Comparison of ENCODE assay signal across 9 cellular contexts in the genomic region with DNA sequence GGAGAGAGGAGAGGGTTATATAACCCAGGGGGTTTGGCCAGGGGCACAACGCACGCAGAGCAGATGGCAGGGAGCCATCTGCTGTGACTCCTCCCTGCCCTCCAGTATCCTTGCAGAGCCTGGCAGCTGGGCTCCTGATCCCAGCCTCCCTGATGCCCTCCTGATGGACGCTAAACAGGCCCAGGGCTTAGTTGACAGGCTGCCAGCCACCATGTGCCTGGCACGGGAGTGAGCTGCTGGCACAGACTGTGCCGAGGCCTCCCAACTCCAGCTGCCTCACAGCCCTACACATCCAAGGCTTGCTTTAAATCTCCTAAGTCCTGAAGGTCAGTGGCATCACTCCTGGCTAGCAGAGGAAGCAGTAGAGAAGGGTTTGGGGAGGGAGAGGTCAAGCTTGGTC. TPM values are rescaled to one million over a fixed set of nuclear protein-coding genes. Genes with fewer than 3 reads are reported as not detected.
DNase-seq lines count a peak whose midpoint lies in the region; ATAC-seq lines count a peak whose summit lies in the region.
"Had no signal": no experiment of that assay in that cellular context is flagged by ENCODE, and none has a peak within 500 bp of the region (broad histone marks: within the 10 kb centered on the region; RNA-seq: fewer than 3 reads in every experiment).

No MANE protein-coding gene starts in this region.

- no peak overlapping the region for H3K27ac ChIP-seq in iPS-20b (ENCODE audit: low read length)

- no peak for ATAC-seq in activated naive CD8-positive, alpha-beta T cell treated with anti-CD3 and anti-CD28 coated beads, Interleukin-2, amount 50 U/mL, for 24 hours
- ATAC-seq in stimulated activated memory B cell treated with anti-CD40 and anti-IgM and Interleukin-4, amounts not matched to agents 10 μg/mL and 1 μg/mL and 100 μg/mL, for 72 hours = no peak
- no peak for ATAC-seq in GM19328 (IDR thresholded peaks at IDR 0.05; ENCODE audit: unreplicated experiment)

- no peaks in the 10 kb centered on the region for H3K27me3 Mint-ChIP-seq in activated CD4-positive, alpha-beta T cell treated with anti-CD3 and anti-CD28 coated beads, Interleukin-2, amount 10 ng/mL, durations not matched to agents 7 days and 5 days
- peaks cover 6% of the 10 kb centered on the region for H3K27me3 Mint-ChIP-seq in activated naive CD8-positive, alpha-beta T cell treated with anti-CD3 and anti-CD28 coated beads, Interleukin-2, amount 50 U/mL, for 24 hours
- H3K27me3 Mint-ChIP-seq in stimulated activated memory B cell treated with anti-CD40 and anti-IgM and Interleukin-4, amounts not matched to agents 10 μg/mL and 1 μg/mL and 100 μg/mL, for 72 hours = peaks cover 12% of the 10 kb centered on the region

- H3K36me3 ChIP-seq in iPS-20b (ENCODE audit: insufficient read depth, low read depth, low read length) = peaks cover 33% of the 10 kb centered on the region

- peak overlapping the region; percentile 82 for H3K4me3 Mint-ChIP-seq in activated CD4-positive, alpha-beta T cell treated with anti-CD3 and anti-CD28 coated beads, Interleukin-2, amount 10 ng/mL, durations not matched to agents 7 days and 5 days
- H3K4me3 Mint-ChIP-seq in activated naive CD8-positive, alpha-beta T cell treated with anti-CD3 and anti-CD28 coated beads, Interleukin-2, amount 50 U/mL, for 24 hours = peak overlapping the region; percentile 93
- H3K4me3 Mint-ChIP-seq in stimulated activated memory B cell treated with anti-CD40 and anti-IgM and Interleukin-4, amounts not matched to agents 10 μg/mL and 1 μg/mL and 100 μg/mL, for 72 hours = peak overlapping the region; percentile 84

- H3K9me3 Mint-ChIP-seq in activated CD4-positive, alpha-beta T cell treated with anti-CD3 and anti-CD28 coated beads, Interleukin-2, amount 10 ng/mL, durations not matched to agents 7 days and 5 days = no peaks in the 10 kb centered on the region
- H3K9me3 Mint-ChIP-seq in activated naive CD8-positive, alpha-beta T cell treated with anti-CD3 and anti-CD28 coated beads, Interleukin-2, amount 50 U/mL, for 24 hours = no peaks in the 10 kb centered on the region
- no peaks in the 10 kb centered on the region for H3K9me3 Mint-ChIP-seq in stimulated activated memory B cell treated with anti-CD40 and anti-IgM and Interleukin-4, amounts not matched to agents 10 μg/mL and 1 μg/mL and 100 μg/mL, for 72 hours

- peaks cover 8% of the 10 kb centered on the region; the same call in 1 of the 2 replicates for H3K4me1 ChIP-seq in iPS-20b (ENCODE audit: insufficient read depth, low read length)

- peaks cover 2% of the 10 kb centered on the region; the same call in 1 of the 2 replicates for H3K9me3 ChIP-seq in iPS-20b (ENCODE audit: insufficient read depth, low read depth, low read length)

- peaks cover 25% of the 10 kb centered on the region for H3K4me1 Mint-ChIP-seq in activated CD4-positive, alpha-beta T cell treated with anti-CD3 and anti-CD28 coated beads, Interleukin-2, amount 10 ng/mL, durations not matched to agents 7 days and 5 days
- peaks cover 19% of the 10 kb centered on the region for H3K4me1 Mint-ChIP-seq in activated naive CD8-positive, alpha-beta T cell treated with anti-CD3 and anti-CD28 coated beads, Interleukin-2, amount 50 U/mL, for 24 hours
- H3K4me1 Mint-ChIP-seq in stimulated activated memory B cell treated with anti-CD40 and anti-IgM and Interleukin-4, amounts not matched to agents 10 μg/mL and 1 μg/mL and 100 μg/mL, for 72 hours = peaks cover 11% of the 10 kb centered on the region

- H3K27me3 ChIP-seq in iPS-20b (ENCODE audit: insufficient read depth, low read length) = no peaks in the 10 kb centered on the region

- peak overlapping the region; percentile 87; the same call in 1 of the 2 replicates for H3K4me3 ChIP-seq in iPS-20b (ENCODE audit: low read length)

- POLR2A ChIA-PET in activated CD4-positive, alpha-beta T cell treated with anti-CD3 and anti-CD28 coated beads, Interleukin-2, amount 10 ng/mL, durations not matched to agents 7 days and 5 days (lab: Charles Lee) = no interaction called here

- CTCF ChIA-PET in activated CD4-positive, alpha-beta T cell treated with anti-CD3 and anti-CD28 coated beads, Interleukin-2, amount 10 ng/mL, durations not matched to agents 7 days and 5 days (lab: Charles Lee) = interaction anchor here (1.5 kb wide), 1 partner anchor 432 kb away, joined by 5 read pairs; no protein-coding TSS in a partner anchor

- no peak for DNase-seq in activated CD4-positive, alpha-beta T cell treated with anti-CD3 and anti-CD28 coated beads, Interleukin-2, amount 10 ng/mL, durations not matched to agents 7 days and 5 days
- DNase-seq in activated CD4-positive, alpha-beta T cell treated with anti-CD3 and anti-CD28 coated beads, Interleukin-2, amount 50 U/mL, for 48 hours = no peak
- DNase-seq in activated naive CD8-positive, alpha-beta T cell treated with anti-CD3 and anti-CD28 coated beads, Interleukin-2, amount 50 U/mL, for 24 hours = no peak
- DNase-seq in NCI-H526 (lab: John Stamatoyannopoulos, UW) = no peak
- DNase-seq in NAMALWA (ENCODE audit: low spot score) = no peak

- peaks cover 34% of the 10 kb centered on the region for H3K36me3 Mint-ChIP-seq in activated CD4-positive, alpha-beta T cell treated with anti-CD3 and anti-CD28 coated beads, Interleukin-2, amount 10 ng/mL, durations not matched to agents 7 days and 5 days (ENCODE audit: low read depth)
- peaks cover 28% of the 10 kb centered on the region for H3K36me3 Mint-ChIP-seq in activated naive CD8-positive, alpha-beta T cell treated with anti-CD3 and anti-CD28 coated beads, Interleukin-2, amount 50 U/mL, for 24 hours (ENCODE audit: low read depth)
- H3K36me3 Mint-ChIP-seq in stimulated activated memory B cell treated with anti-CD40 and anti-IgM and Interleukin-4, amounts not matched to agents 10 μg/mL and 1 μg/mL and 100 μg/mL, for 72 hours = peaks cover 41% of the 10 kb centered on the region

- H3K9ac ChIP-seq in iPS-20b (ENCODE audit: low read depth, low read length) = peak overlapping the region; percentile 91

- peak overlapping the region; percentile 95 for H3K27ac Mint-ChIP-seq in activated CD4-positive, alpha-beta T cell treated with anti-CD3 and anti-CD28 coated beads, Interleukin-2, amount 10 ng/mL, durations not matched to agents 7 days and 5 days
- H3K27ac Mint-ChIP-seq in activated naive CD8-positive, alpha-beta T cell treated with anti-CD3 and anti-CD28 coated beads, Interleukin-2, amount 50 U/mL, for 24 hours = peak overlapping the region; percentile 97
- peak overlapping the region; percentile 96 for H3K27ac Mint-ChIP-seq in stimulated activated memory B cell treated with anti-CD40 and anti-IgM and Interleukin-4, amounts not matched to agents 10 μg/mL and 1 μg/mL and 100 μg/mL, for 72 hours

RNA-seq across cellular contexts. Expression of a gene that starts 16.7 kb away (rescaled TPM):
- under 1 TPM; 0.15 to 0.29 TPM for total RNA-seq in activated CD4-positive, alpha-beta T cell treated with anti-CD3 and anti-CD28 coated beads, Interleukin-2, amount 10 ng/mL, durations not matched to agents 7 days and 5 days

RNA-seq across cellular contexts. Expression of a gene that starts 41.9 kb away (rescaled TPM):
- not detected for total RNA-seq in activated CD4-positive, alpha-beta T cell treated with anti-CD3 and anti-CD28 coated beads, Interleukin-2, amount 10 ng/mL, durations not matched to agents 7 days and 5 days
- total RNA-seq: Daoy had no signal
